8 cellular contexts compared by ENCODE assay signal in the genomic region with DNA sequence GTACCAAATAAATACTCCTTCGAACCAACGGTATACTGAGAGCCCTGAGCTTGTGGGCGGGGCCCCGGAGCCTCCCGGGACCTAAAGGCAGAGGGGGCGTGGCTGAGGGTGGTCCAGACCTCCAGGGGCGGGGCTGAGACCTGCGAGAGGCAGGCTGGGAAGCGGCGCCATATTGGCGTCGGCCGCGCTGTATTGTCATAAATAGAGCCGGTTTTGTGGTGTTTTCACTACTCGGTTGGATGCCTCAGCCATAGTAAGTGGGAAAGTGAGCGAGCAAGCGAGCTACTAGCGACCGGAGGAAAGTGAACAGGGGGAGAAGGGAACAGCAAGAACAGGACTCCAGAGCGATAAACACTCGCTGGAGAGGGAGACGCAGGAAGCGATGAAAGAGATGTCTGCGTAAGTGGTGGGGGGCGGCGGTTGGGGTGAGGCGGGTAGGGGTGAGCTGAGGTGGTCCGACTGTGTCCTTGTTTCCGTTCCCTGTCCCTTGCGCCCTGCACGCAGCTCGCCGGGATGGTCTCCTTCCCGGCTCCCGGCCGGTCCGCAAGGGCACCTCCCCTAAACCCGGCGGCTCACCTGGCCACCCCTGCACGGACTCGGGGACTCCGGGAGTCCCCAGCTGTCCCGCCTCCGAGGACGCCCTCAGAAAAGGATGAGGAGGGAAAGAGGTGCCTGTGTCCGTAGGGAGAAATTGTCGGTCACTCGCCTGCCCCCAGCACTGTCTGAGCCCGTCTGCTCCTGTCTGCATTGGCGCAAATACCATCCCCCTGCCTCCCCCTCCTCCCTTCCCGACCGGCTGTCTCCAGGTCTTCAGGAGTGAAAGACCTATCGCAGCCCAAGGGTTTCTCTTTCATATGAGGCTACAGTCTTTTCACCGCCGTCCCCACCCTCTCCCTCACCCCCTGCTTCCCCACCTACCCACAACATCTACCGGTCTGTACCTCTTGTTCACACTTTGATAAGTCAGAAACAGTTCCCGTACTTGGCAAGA. TPM values are rescaled to one million over a fixed set of nuclear protein-coding genes. Genes with fewer than 3 reads are reported as not detected.
DNase-seq lines count a peak whose midpoint lies in the region; ATAC-seq and TF ChIP-seq lines count a peak whose summit lies in the region.

PAPOLG (plus strand) TSS at position 172 of the 991 bp plus-strand sequence; CDS start at position 383, 211 bp downstream.

- H3K36me3 ChIP-seq in vagina, result peaks cover 0 to 6% of the 10 kb centered on the region in 2 donors

- H3K27me3 ChIP-seq in right cardiac atrium (ENCODE audit: control insufficient read depth, insufficient read depth) (no peaks in the 10 kb centered on the region), vagina (no peaks in the 10 kb centered on the region)

- ATAC-seq in GM18498 (IDR thresholded peaks at IDR 0.05; ENCODE audit: unreplicated experiment), result peak; percentile 99
- ATAC-seq in HG02938 (IDR thresholded peaks at IDR 0.05; ENCODE audit: unreplicated experiment), result peak; percentile 96
- peak; percentile 100 for ATAC-seq in right cardiac atrium

- no peak for TF ChIP-seq CTCF in vagina (IDR thresholded peaks at IDR 0.05)

- H3K27ac ChIP-seq in right cardiac atrium (ENCODE audit: low read length) (peak within 1 kb of the TSS; percentile 98), vagina (peak within 1 kb of the TSS; percentile 94)

- H3K4me1 ChIP-seq in right cardiac atrium (ENCODE audit: control insufficient read depth, insufficient read depth, low read length) (peaks cover 2% of the 10 kb centered on the region), vagina (peaks cover 22% of the 10 kb centered on the region)

- DNase-seq in NCI-H187 (lab: John Stamatoyannopoulos, UW), result peak; percentile 92 to 99
- peak; percentile 88 to 97 (median 96) for DNase-seq in T-helper 2 cell
- peak; percentile 30 to 94 (median 85) for DNase-seq in anterior cingulate cortex (lab: John Stamatoyannopoulos, UW)
- DNase-seq in right cardiac atrium, result peak; percentile 96 to 99 (median 98)
- DNase-seq in putamen (ENCODE audit: low spot score), result peak; percentile 92
- DNase-seq in vagina (ENCODE audit: extremely low spot score in 2 of 2), result peak in 1 of 2 donors; percentile 90

- intact Hi-C loops in right cardiac atrium (cut with DNase I), result no loop called here
- intact Hi-C loops in vagina (cut with DNase I), result no loop called here

- WGBS in right cardiac atrium, result under 1% methylated on average over 58 of the region's 58 CpGs

- peak in 1 of 2 donors; percentile 67 for TF ChIP-seq POLR2A in vagina (IDR thresholded peaks at IDR 0.05)

- H3K4me3 ChIP-seq in right cardiac atrium (ENCODE audit: low read length), result peak within 1 kb of the TSS; percentile 98
- peak within 1 kb of the TSS; percentile 82 to 96 for H3K4me3 ChIP-seq in vagina

- no peaks in the 10 kb centered on the region for H3K9me3 ChIP-seq in right cardiac atrium (ENCODE audit: control insufficient read depth, low read length)
- H3K9me3 ChIP-seq in vagina, result no peaks in the 10 kb centered on the region

RNA-seq across cellular contexts. Expression of gene PAPOLG, which starts in this region (rescaled TPM):
- total RNA-seq in right cardiac atrium (1 to 10 TPM; 8.3 to 9.6 (median 9.2) TPM), vagina (14.7 TPM)
- 4.5 TPM for polyA plus RNA-seq in right cardiac atrium
